In the genomic region with DNA sequence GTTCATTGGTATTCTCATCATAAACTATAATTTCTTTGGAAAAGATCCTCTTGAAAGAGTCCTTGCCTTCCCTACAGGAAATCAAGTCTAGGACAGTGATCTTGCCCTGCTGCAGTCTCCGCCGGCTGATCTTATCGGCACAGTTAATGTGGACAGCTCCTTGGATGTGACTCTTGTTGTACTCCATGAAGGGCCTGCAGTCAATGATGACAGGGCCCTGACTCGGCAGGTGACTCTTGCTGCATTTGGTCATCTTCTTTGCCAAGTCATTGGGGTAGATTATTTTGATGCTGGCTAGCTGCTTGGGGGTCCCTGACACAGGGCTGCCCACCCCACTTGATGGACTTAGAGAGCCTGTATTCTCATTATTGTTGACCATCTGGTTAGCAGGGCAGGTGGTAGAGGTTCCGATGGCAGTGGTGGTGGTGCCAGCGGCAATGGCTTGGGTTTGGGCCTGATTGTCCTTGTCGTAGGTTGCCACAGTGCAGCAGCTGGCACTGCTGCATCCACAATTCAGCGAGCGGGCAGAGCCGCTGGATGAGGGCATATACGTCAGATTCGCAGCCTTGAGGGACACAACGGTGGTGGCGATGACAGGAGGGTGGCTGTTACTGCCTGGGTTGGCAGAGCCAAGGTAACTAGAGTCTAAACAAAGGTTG, we compare ENCODE assay signal across 1 cellular context.
TF ChIP-seq lines count a peak whose summit lies in the region.

No MANE protein-coding gene starts in this region.

TF ChIP-seq in GM12878, 131 proteins besides CTCF, POLR2A, EP300 and RAD21:
- TF ChIP-seq, protein P1, sequence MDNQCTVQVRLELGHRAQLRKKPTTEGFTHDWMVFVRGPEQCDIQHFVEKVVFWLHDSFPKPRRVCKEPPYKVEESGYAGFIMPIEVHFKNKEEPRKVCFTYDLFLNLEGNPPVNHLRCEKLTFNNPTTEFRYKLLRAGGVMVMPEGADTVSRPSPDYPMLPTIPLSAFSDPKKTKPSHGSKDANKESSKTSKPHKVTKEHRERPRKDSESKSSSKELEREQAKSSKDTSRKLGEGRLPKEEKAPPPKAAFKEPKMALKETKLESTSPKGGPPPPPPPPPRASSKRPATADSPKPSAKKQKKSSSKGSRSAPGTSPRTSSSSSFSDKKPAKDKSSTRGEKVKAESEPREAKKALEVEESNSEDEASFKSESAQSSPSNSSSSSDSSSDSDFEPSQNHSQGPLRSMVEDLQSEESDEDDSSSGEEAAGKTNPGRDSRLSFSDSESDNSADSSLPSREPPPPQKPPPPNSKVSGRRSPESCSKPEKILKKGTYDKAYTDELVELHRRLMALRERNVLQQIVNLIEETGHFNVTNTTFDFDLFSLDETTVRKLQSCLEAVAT (IDR thresholded peaks at IDR 0.05), result peak; percentile 83
- peak; percentile 42; the same call in 1 of the 2 replicates for TF ChIP-seq REST (IDR thresholded peaks at IDR 0.05; ENCODE audit: low read depth, low read length)
- no peak for TF ChIP-seq EGR1 (IDR thresholded peaks at IDR 0.05; ENCODE audit: borderline replicate concordance in 1 of 2, low read depth in 2 of 2, low read length in 2 of 2)
